ENCODE assay signal across 8 cellular contexts in the genomic region with DNA sequence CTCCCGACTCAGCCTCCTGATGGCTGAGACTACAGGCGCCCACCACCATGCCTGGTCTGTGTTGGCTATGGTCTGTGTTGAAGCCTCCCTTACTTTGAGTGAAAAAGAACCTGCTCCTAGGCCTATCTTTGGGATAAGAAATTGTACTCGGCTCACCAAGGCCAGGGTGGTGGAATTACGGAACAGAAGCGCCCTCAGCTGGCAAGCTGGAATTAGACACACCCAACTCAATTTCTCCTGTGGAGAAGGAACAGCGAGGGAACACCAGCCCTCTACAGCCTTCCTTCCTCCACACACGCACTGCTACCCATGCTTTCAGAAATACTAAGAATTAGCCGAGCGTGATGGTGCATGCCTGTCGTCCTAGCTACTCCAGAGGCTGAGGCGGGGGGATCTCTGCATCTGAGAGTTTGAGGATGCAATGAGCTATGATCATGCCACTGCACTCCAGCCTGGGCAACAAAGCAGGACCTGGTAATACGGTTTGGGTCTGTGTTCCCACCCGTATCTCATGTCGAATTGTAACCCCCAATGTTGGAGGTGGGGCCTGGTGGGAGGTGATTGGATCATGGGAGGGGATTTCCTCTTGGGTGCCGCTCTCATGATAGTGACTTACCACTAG. TPM values are rescaled to one million over a fixed set of nuclear protein-coding genes. Genes with fewer than 3 reads are reported as not detected.
A peak's percentile ranks its signal among the peaks of the same experiment; 100 is the strongest.
DNase-seq lines count a peak whose midpoint lies in the region; ATAC-seq and TF ChIP-seq lines count a peak whose summit lies in the region.

No MANE protein-coding gene starts in this region.

- TF ChIP-seq CTCF in AG04450 (IDR thresholded peaks at IDR 0.05; ENCODE audit: low read depth, low read length) (peak; percentile 32), GM12872 (IDR thresholded peaks at IDR 0.05; ENCODE audit: insufficient read depth, low read depth, low read length) (peak; percentile 58), colonic mucosa (IDR thresholded peaks at IDR 0.05) (no peak)

- H3K4me3 ChIP-seq in AG04450 (ENCODE audit: low read depth, low read length) (no peak overlapping the region), colonic mucosa (no peak overlapping the region)

- POLR2A ChIA-PET in AG04450 (lab: Yijun Ruan, JAX), result no interaction called here

- CTCF ChIA-PET in AG04450 (lab: Charles Lee), result interaction anchor here (1.1 to 3.5 kb wide), 4 partner anchors 9 to 457 kb away, joined by 3 to 22 read pairs (median 8); no protein-coding TSS in a partner anchor

- no peak for ATAC-seq in HG03039 (IDR thresholded peaks at IDR 0.05; ENCODE audit: unreplicated experiment)

- no peak for DNase-seq in AG04450 (ENCODE audit: low read depth, low spot score)
- peak; percentile 73 for DNase-seq in NCI-H82 (lab: John Stamatoyannopoulos, UW)
- DNase-seq in colonic mucosa, result peak; percentile 22
- DNase-seq in occipital lobe (lab: John Stamatoyannopoulos, UW), result peak; percentile 68
- no peak for DNase-seq in NCI-H187 treated with DMSO at 0.1 percent for 48 hours (lab: John Stamatoyannopoulos, UW)
- no peak for DNase-seq in activated gamma-delta T cell (lab: John Stamatoyannopoulos, UW)

- intact Hi-C loops in colonic mucosa (cut with DNase I), result no loop called here

- H3K27ac ChIP-seq in AG04450 (ENCODE audit: low read depth, low read length) (no peak overlapping the region), colonic mucosa (no peak overlapping the region)

- H3K4me1 ChIP-seq in colonic mucosa, result no peaks in the 10 kb centered on the region

- H3K27me3 ChIP-seq in AG04450 (ENCODE audit: control insufficient read depth, insufficient read depth, low read length) (peaks cover 4% of the 10 kb centered on the region), colonic mucosa (no peaks in the 10 kb centered on the region)

- H3K9ac ChIP-seq in colonic mucosa (ENCODE audit: low read depth in 2 of 2, low read length in 2 of 2), result no peak overlapping the region

- H3K36me3 ChIP-seq in colonic mucosa, result no peaks in the 10 kb centered on the region

- H3K9me3 ChIP-seq in AG04450 (ENCODE audit: control insufficient read depth, insufficient read depth, low read length), result no peaks in the 10 kb centered on the region
- H3K9me3 ChIP-seq in colonic mucosa, result no peaks in the 10 kb centered on the region

RNA-seq across cellular contexts. Expression of a gene that starts 40.1 kb away (rescaled TPM):
- 32.4 and 41.7 TPM in 2 replicates for polyA plus RNA-seq in AG04450 (2011; rRNA removed)
- 31.9 and 55.8 TPM in 2 replicates for polyA minus RNA-seq in AG04450 (2011; rRNA and poly(A)+ RNA removed)
- total RNA-seq in colonic mucosa (10 to 100 TPM; 34.7 to 39.0 TPM), occipital lobe (47.6 TPM)

Comparison
In these comparisons a context has a peak if more than half of its experiments do, and no peak if none do; other contexts are left out.
1. DNase-seq: peak in NCI-H82 (single experiment), colonic mucosa (single experiment) and occipital lobe (single experiment); none in AG04450 (single experiment), NCI-H187 treated with DMSO at 0.1 percent for 48 hours (single experiment) and activated gamma-delta T cell (single experiment).